In genomic region chr3:169863458-169863899, GRCh38 we compare ENCODE assay signal across 1 cellular context.
TF ChIP-seq lines count a peak whose summit lies in the region.

No MANE protein-coding gene starts in this region.

TF ChIP-seq in endothelial cell of umbilical vein, 7 proteins besides CTCF, POLR2A, EP300 and RAD21:
- TF ChIP-seq, protein P1, sequence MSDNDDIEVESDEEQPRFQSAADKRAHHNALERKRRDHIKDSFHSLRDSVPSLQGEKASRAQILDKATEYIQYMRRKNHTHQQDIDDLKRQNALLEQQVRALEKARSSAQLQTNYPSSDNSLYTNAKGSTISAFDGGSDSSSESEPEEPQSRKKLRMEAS (IDR thresholded peaks at IDR 0.05; ENCODE audit: insufficient read depth, insufficient read length), result no peak
- TF ChIP-seq FOS (IDR thresholded peaks at IDR 0.05; ENCODE audit: borderline replicate concordance, insufficient read depth, low read length), result no peak
- no peak for TF ChIP-seq GATA2 (IDR thresholded peaks at IDR 0.05; ENCODE audit: insufficient read depth, insufficient read length, low read depth, low read length)
- TF ChIP-seq JUN (IDR thresholded peaks at IDR 0.05; ENCODE audit: borderline replicate concordance, insufficient read depth, insufficient read length, low read depth), result no peak
- no peak for TF ChIP-seq MYC (IDR thresholded peaks at IDR 0.05; ENCODE audit: low read depth, low read length)
